In the genomic region with DNA sequence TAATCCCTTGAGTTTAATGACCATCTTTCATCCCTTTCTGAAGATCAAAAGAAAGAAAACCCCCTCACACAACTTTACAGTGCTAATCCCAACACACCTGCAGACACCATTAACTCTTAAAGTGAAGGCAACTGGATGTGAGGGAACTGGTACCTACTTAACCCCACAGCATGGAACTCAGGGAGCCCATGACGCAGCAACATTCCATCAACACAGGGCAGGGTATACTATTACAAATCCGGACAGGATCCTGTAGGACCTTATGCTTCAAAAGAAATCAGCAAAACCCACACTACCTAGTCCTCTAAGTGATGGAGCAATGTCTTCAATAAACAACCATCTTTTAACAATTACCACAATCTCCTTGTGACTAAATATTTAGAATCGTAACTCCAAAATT, we compare ENCODE assay signal across 23 cellular contexts.
"Had no signal": no experiment of that assay in that cellular context is flagged by ENCODE, and none has a peak within 500 bp of the region (broad histone marks: within the 10 kb centered on the region; RNA-seq: fewer than 3 reads in every experiment).

No MANE protein-coding gene starts in this region.

- ATAC-seq: body of pancreas; right lobe of liver; stimulated activated memory B cell treated with anti-CD40 and anti-IgM and Interleukin-4, amounts not matched to agents 10 μg/mL and 1 μg/mL and 100 μg/mL, for 72 hours had no signal

- H3K27ac Mint-ChIP-seq: activated naive CD8-positive, alpha-beta T cell; immature natural killer cell; stimulated activated memory B cell treated with anti-CD40 and anti-IgM and Interleukin-4, amounts not matched to agents 10 μg/mL and 1 μg/mL and 100 μg/mL, for 72 hours had no signal

- FAIRE-seq: urothelium cell line had no signal

- DNase-seq: activated gamma-delta T cell treated with Interleukin-2 at 50 U/mL for 16 hours; activated T-cell treated with anti-CD3 and anti-CD28 coated beads, Interleukin-2, amount 50 U/mL, for 1 hour; anterior cingulate cortex; body of pancreas; caudate nucleus; effector CD8-positive, alpha-beta T cell; erythroblast; foreskin fibroblast; immature natural killer cell; kidney glomerular epithelial cell; nephron progenitor cell; nucleus accumbens; right lobe of liver; stimulated activated CD4-positive, alpha-beta T cell treated with anti-CD3 and anti-CD28 coated beads, Interleukin-1b, Interleukin-23, amount 100 ng/mL, for 48 hours; stomach; T-helper 9 cell; transverse colon had no signal

- H3K9me3 Mint-ChIP-seq: immature natural killer cell; nephron progenitor cell; stimulated activated memory B cell treated with anti-CD40 and anti-IgM and Interleukin-4, amounts not matched to agents 10 μg/mL and 1 μg/mL and 100 μg/mL, for 72 hours had no signal

- H3K27ac ChIP-seq: body of pancreas, parathyroid adenoma, right lobe of liver, skin epidermis, stomach, suprapubic skin had no signal

- H3K9me3 ChIP-seq: body of pancreas, right lobe of liver, stomach, suprapubic skin, transverse colon had no signal

- H3K27me3 ChIP-seq: body of pancreas, right lobe of liver, stomach, suprapubic skin, transverse colon had no signal

- H3K4me3 Mint-ChIP-seq: activated naive CD8-positive, alpha-beta T cell; immature natural killer cell; stimulated activated memory B cell treated with anti-CD40 and anti-IgM and Interleukin-4, amounts not matched to agents 10 μg/mL and 1 μg/mL and 100 μg/mL, for 72 hours had no signal

- H3K4me3 ChIP-seq: body of pancreas, right lobe of liver, skin epidermis, stomach, suprapubic skin, transverse colon had no signal

- H3K27me3 Mint-ChIP-seq: activated naive CD8-positive, alpha-beta T cell; stimulated activated memory B cell treated with anti-CD40 and anti-IgM and Interleukin-4, amounts not matched to agents 10 μg/mL and 1 μg/mL and 100 μg/mL, for 72 hours had no signal

- H3K36me3 ChIP-seq: right lobe of liver, transverse colon had no signal
